26 cellular contexts compared by ENCODE assay signal in genomic region chr2:171575606-171576005, GRCh38.
"Had no signal": no experiment of that assay in that cellular context is flagged by ENCODE, and none has a peak within 500 bp of the region (broad histone marks: within the 10 kb centered on the region; RNA-seq: fewer than 3 reads in every experiment).

No MANE protein-coding gene starts in this region.

- H3K4me3 ChIP-seq: coronary artery, dorsolateral prefrontal cortex, esophagus squamous epithelium, gastrocnemius medialis, heart right ventricle, left lung, lower lobe of right lung had no signal

- H3K4me1 ChIP-seq: esophagus squamous epithelium, gastrocnemius medialis, left lung, lower lobe of right lung had no signal

- H3K27ac Mint-ChIP-seq: memory B cell; naive thymus-derived CD4-positive, alpha-beta T cell had no signal

- ATAC-seq: gastrocnemius medialis; heart right ventricle; left cardiac atrium; left lung; left ventricle myocardium superior; lower lobe of right lung; naive thymus-derived CD4-positive, alpha-beta T cell had no signal

- H3K36me3 Mint-ChIP-seq: memory B cell; naive thymus-derived CD4-positive, alpha-beta T cell had no signal

- H3K9me3 Mint-ChIP-seq: memory B cell; naive thymus-derived CD4-positive, alpha-beta T cell had no signal

- H3K4me1 Mint-ChIP-seq: memory B cell had no signal

- H3K4me3 Mint-ChIP-seq: memory B cell; naive thymus-derived CD4-positive, alpha-beta T cell had no signal

- H3K27me3 ChIP-seq: esophagus squamous epithelium, gastrocnemius medialis, left lung had no signal

- DNase-seq: dermis blood vessel endothelial cell; dorsolateral prefrontal cortex; effector CD4-positive, alpha-beta T cell; effector memory CD4-positive, alpha-beta T cell; esophagus squamous epithelium; foreskin fibroblast; foreskin melanocyte; gastrocnemius medialis; glutamatergic neuron; head of caudate nucleus; heart right ventricle; hippocampal formation; left cardiac atrium; left lung; left ventricle myocardium superior; lower lobe of right lung; mammary epithelial cell; mesendoderm; midbrain; naive thymus-derived CD4-positive, alpha-beta T cell had no signal

- FAIRE-seq: colon, endothelial cell of umbilical vein, islet of Langerhans, keratinocyte had no signal

- H3K36me3 ChIP-seq: esophagus squamous epithelium, gastrocnemius medialis, heart right ventricle, left lung, lower lobe of right lung had no signal

- H3K27me3 Mint-ChIP-seq: memory B cell had no signal

- H3K9me3 ChIP-seq: esophagus squamous epithelium, gastrocnemius medialis, heart right ventricle, left lung, lower lobe of right lung had no signal

- H3K27ac ChIP-seq: coronary artery, dorsolateral prefrontal cortex, esophagus squamous epithelium, gastrocnemius medialis, heart right ventricle, left lung, lower lobe of right lung had no signal
